In the genomic region with DNA sequence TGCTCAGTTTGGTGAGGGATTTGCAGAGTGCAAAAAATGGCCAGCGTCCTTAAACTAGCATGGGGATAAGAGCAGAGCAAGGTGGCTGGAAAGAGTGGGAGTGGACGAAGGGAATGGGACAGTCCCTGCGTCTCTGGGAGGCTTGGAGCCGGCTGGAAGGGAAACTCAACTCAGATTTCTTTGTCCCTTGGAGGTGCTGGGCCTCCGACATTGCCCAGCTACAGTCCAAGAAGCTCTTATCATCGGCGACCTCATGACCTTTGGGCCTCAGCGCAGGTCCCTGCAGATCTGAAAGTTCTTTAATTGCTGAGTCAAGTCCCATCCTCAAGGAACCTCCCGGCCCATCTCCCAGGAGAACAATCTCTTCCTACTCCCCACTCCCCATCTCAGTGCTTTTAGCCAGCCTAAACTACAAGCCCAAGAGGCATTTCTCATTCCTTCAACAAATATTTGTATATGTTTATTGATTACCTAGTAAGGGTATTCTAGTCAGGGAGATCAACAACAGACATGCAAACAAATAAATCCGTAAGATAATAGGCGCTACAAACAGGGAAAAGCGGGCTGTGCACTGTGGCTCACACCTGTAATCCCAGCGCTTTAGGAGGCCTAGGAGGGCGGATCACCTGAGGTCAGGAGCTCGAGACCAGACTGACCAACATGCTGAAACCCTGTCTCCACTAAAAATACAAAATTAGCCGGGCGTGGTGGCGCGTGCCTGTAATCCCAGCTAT, we compare ENCODE assay signal across 8 cellular contexts. TPM values are rescaled to one million over a fixed set of nuclear protein-coding genes. Genes with fewer than 3 reads are reported as not detected.
DNase-seq lines count a peak whose midpoint lies in the region; ATAC-seq and TF ChIP-seq lines count a peak whose summit lies in the region.

No MANE protein-coding gene starts in this region.

- peaks cover 42% of the 10 kb centered on the region for H3K4me1 Mint-ChIP-seq in activated CD8-positive, alpha-beta memory T cell treated with anti-CD3 and anti-CD28 coated beads, Interleukin-2, amount 10 ng/mL, durations not matched to agents 7 days and 5 days

- no peaks in the 10 kb centered on the region for H3K36me3 Mint-ChIP-seq in activated CD8-positive, alpha-beta memory T cell treated with anti-CD3 and anti-CD28 coated beads, Interleukin-2, amount 10 ng/mL, durations not matched to agents 7 days and 5 days

- H3K9me3 Mint-ChIP-seq in activated CD8-positive, alpha-beta memory T cell treated with anti-CD3 and anti-CD28 coated beads, Interleukin-2, amount 10 ng/mL, durations not matched to agents 7 days and 5 days (ENCODE audit: low read depth) = no peaks in the 10 kb centered on the region

- H3K27me3 ChIP-seq in adrenal gland = no peaks in the 10 kb centered on the region
- H3K27me3 ChIP-seq in kidney epithelial cell (ENCODE audit: control insufficient read depth, insufficient read depth, low read length) = no peaks in the 10 kb centered on the region
- H3K27me3 ChIP-seq in thoracic aorta (replicated peaks; ENCODE audit: insufficient read depth) = no peaks in the 10 kb centered on the region

- TF ChIP-seq POLR2A in adrenal gland (IDR thresholded peaks at IDR 0.05) = no peak

- intact Hi-C loops in adrenal gland (cut with DNase I) = no loop called here

- peak overlapping the region in 1 of 4 donors; percentile 54 for H3K4me3 ChIP-seq in adrenal gland
- peak overlapping the region; percentile 69 for H3K4me3 ChIP-seq in kidney epithelial cell (ENCODE audit: low read depth, low read length)
- peak overlapping the region; percentile 80 for H3K4me3 ChIP-seq in thoracic aorta

- CTCF ChIA-PET in activated CD8-positive, alpha-beta memory T cell treated with anti-CD3 and anti-CD28 coated beads, Interleukin-2, amount 10 ng/mL, durations not matched to agents 7 days and 5 days (lab: Charles Lee) = interaction anchor here (0.7 to 3.1 kb wide), 6 partner anchors 10 to 433 kb away, joined by 3 to 15 read pairs (median 4); a partner anchor contains a TSS

- peak overlapping the region; percentile 87 for H3K27ac Mint-ChIP-seq in activated CD8-positive, alpha-beta memory T cell treated with anti-CD3 and anti-CD28 coated beads, Interleukin-2, amount 10 ng/mL, durations not matched to agents 7 days and 5 days

- no peak for ATAC-seq in activated CD8-positive, alpha-beta memory T cell treated with anti-CD3 and anti-CD28 coated beads, Interleukin-2, amount 10 ng/mL, durations not matched to agents 7 days and 5 days
- ATAC-seq in thoracic aorta (ENCODE audit: insufficient number of reproducible peaks, low FRiP score, low read depth) (no peak), GM18870 (IDR thresholded peaks at IDR 0.05; ENCODE audit: unreplicated experiment) (no peak)

- 74 to 80% (median 75%) methylated on average over 19 of the region's 19 CpGs for WGBS in adrenal gland, 4 donors

- TF ChIP-seq CTCF in adrenal gland (IDR thresholded peaks at IDR 0.05) = no peak
- no peak for TF ChIP-seq CTCF in kidney epithelial cell (IDR thresholded peaks at IDR 0.05; ENCODE audit: insufficient read depth, low read length, poor library complexity, severe bottlenecking)
- TF ChIP-seq CTCF in thoracic aorta (IDR thresholded peaks at IDR 0.05) = no peak

- H3K27ac ChIP-seq in adrenal gland (peak overlapping the region in 4 of 5 donors; percentile 2 to 99 (median 66)), thoracic aorta (peak overlapping the region; percentile 57 to 77)

- H3K27me3 Mint-ChIP-seq in activated CD8-positive, alpha-beta memory T cell treated with anti-CD3 and anti-CD28 coated beads, Interleukin-2, amount 10 ng/mL, durations not matched to agents 7 days and 5 days = no peaks in the 10 kb centered on the region

- H3K9me3 ChIP-seq in adrenal gland (replicated peaks in 1 of 3) (no peaks in the 10 kb centered on the region), thoracic aorta (no peaks in the 10 kb centered on the region)

- no peak for DNase-seq in activated CD8-positive, alpha-beta memory T cell treated with anti-CD3 and anti-CD28 coated beads, Interleukin-2, amount 10 ng/mL, durations not matched to agents 7 days and 5 days
- DNase-seq in activated CD8-positive, alpha-beta memory T cell treated with anti-CD3 and anti-CD28 coated beads, Interleukin-2, amount 50 U/mL, for 48 hours = no peak
- DNase-seq in adrenal gland (peak in 1 of 7 donors; percentile 57), kidney epithelial cell (ENCODE audit: low read depth) (no peak), thoracic aorta (ENCODE audit: low spot score) (no peak), mesenteric fat pad (ENCODE audit: low spot score) (no peak)
- DNase-seq in NK-92 treated with Interleukin-12 subunit alpha and Interleukin-12 subunit beta, amount 100 ng/mL, for 24 hours (lab: John Stamatoyannopoulos, UW) = no peak

- H3K36me3 ChIP-seq in adrenal gland (replicated peaks in 1 of 2) = no peaks in the 10 kb centered on the region
- H3K36me3 ChIP-seq in kidney epithelial cell (ENCODE audit: control insufficient read depth, insufficient read depth, low read length) = no peaks in the 10 kb centered on the region
- H3K36me3 ChIP-seq in thoracic aorta = no peaks in the 10 kb centered on the region

- H3K4me1 ChIP-seq in adrenal gland (replicated peaks in 1 of 2) (peaks cover 9 to 38% of the 10 kb centered on the region in 2 donors), thoracic aorta (ENCODE audit: control insufficient read depth in 1 of 2, low read depth in 2 of 2) (peaks cover 19 to 27% of the 10 kb centered on the region in 2 donors)

- peak overlapping the region; percentile 84 for H3K4me3 Mint-ChIP-seq in activated CD8-positive, alpha-beta memory T cell treated with anti-CD3 and anti-CD28 coated beads, Interleukin-2, amount 10 ng/mL, durations not matched to agents 7 days and 5 days

RNA-seq across cellular contexts. Expression of a gene that starts 1.0 kb away (rescaled TPM):
- total RNA-seq in activated CD8-positive, alpha-beta memory T cell treated with anti-CD3 and anti-CD28 coated beads, Interleukin-2, amount 10 ng/mL, durations not matched to agents 7 days and 5 days = 10 to 100 TPM; 29.9 to 61.0 TPM
- total RNA-seq in adrenal gland (10 to 100 TPM in 7 of 8 donors, 1 to 10 TPM in 1; 6.2 to 31.9 (median 20.1) TPM), kidney epithelial cell (10.0 and 14.7 TPM in 2 replicates), thoracic aorta (10 to 100 TPM in 1 of 2 donors, 1 to 10 TPM in 1; 8.4 to 32.1 TPM), mesenteric fat pad (16.3 TPM)
- 10 to 100 TPM in 2 of 3 donors, 1 to 10 TPM in 1; 8.3 to 14.0 (median 11.9) TPM for polyA plus RNA-seq in adrenal gland

RNA-seq across cellular contexts. Expression of a gene that starts 12.8 kb away (rescaled TPM):
- total RNA-seq in activated CD8-positive, alpha-beta memory T cell treated with anti-CD3 and anti-CD28 coated beads, Interleukin-2, amount 10 ng/mL, durations not matched to agents 7 days and 5 days = 10 to 100 TPM; 14.9 to 16.8 TPM
- 10 to 100 TPM; 10.5 to 29.7 (median 15.2) TPM for total RNA-seq in adrenal gland
- polyA plus RNA-seq in adrenal gland = 1 to 10 TPM; 3.3 to 5.3 (median 5.0) TPM
- total RNA-seq in kidney epithelial cell = 13.3 and 16.1 TPM in 2 replicates
- total RNA-seq in thoracic aorta = 10 to 100 TPM; 11.9 to 13.8 TPM
- 5.8 TPM for total RNA-seq in mesenteric fat pad

RNA-seq across cellular contexts. Expression of a gene that starts 14.4 kb away (rescaled TPM):
- total RNA-seq in activated CD8-positive, alpha-beta memory T cell treated with anti-CD3 and anti-CD28 coated beads, Interleukin-2, amount 10 ng/mL, durations not matched to agents 7 days and 5 days = 10 to 100 TPM; 47.6 to 68.9 TPM
- total RNA-seq in adrenal gland (100 to 1,000 TPM in 2 of 8 donors, 10 to 100 TPM in 6; 18.8 to 139 (median 61.5) TPM), kidney epithelial cell (7.0 and 8.0 TPM in 2 replicates), thoracic aorta (10 to 100 TPM; 36.0 to 50.3 TPM), mesenteric fat pad (52.4 TPM)
- polyA plus RNA-seq in adrenal gland = 100 to 1,000 TPM in 1 of 3 donors, 10 to 100 TPM in 2; 65.8 to 206 (median 81.2) TPM

RNA-seq across cellular contexts. Expression of a gene that starts 25.0 kb away (rescaled TPM):
- 10 to 100 TPM; 47.3 to 56.4 TPM for total RNA-seq in activated CD8-positive, alpha-beta memory T cell treated with anti-CD3 and anti-CD28 coated beads, Interleukin-2, amount 10 ng/mL, durations not matched to agents 7 days and 5 days
- total RNA-seq in adrenal gland (100 to 1,000 TPM in 5 of 8 donors, 10 to 100 TPM in 3; 40.1 to 295 (median 108) TPM), kidney epithelial cell (11.0 and 19.4 TPM in 2 replicates), thoracic aorta (100 to 1,000 TPM; 175 to 292 TPM), mesenteric fat pad (316 TPM)
- 100 to 1,000 TPM in 2 of 3 donors, 10 to 100 TPM in 1; 12.4 to 360 (median 161) TPM for polyA plus RNA-seq in adrenal gland

RNA-seq across cellular contexts. Expression of a gene that starts 33.2 kb away (rescaled TPM):
- 100 to 1,000 TPM; 197 to 234 TPM for total RNA-seq in activated CD8-positive, alpha-beta memory T cell treated with anti-CD3 and anti-CD28 coated beads, Interleukin-2, amount 10 ng/mL, durations not matched to agents 7 days and 5 days
- total RNA-seq in adrenal gland (1 to 10 TPM; 1.6 to 6.6 (median 2.2) TPM), kidney epithelial cell (11.6 and 21.6 TPM in 2 replicates), thoracic aorta (1 to 10 TPM in 1 of 2 donors, not detected in 1; 1.6 TPM), mesenteric fat pad (not detected)
- polyA plus RNA-seq in adrenal gland = 1 to 10 TPM; 2.0 to 2.2 (median 2.2) TPM
